Comparison of ENCODE assay signal across 9 cellular contexts in the genomic region with DNA sequence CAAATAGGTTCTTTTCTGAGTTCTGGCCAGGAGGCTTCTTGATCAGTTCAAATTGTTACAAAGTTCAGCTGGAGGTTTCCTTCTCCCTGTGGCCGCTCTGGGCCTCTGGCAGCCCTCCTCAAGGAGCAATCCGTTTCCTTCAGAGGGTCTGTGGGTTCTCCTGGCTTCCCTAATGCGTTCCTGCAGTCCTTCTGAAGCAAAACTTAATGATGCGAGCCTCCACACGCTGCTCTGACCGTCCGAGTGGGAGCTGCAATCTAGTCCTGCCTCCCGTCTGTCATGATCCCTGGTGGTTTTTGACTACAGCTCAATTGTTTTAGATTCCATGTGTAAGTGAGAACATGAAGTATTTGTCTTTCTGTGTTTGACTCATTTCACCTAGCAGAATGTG. TPM values are rescaled to one million over a fixed set of nuclear protein-coding genes. Genes with fewer than 3 reads are reported as not detected.
DNase-seq lines count a peak whose midpoint lies in the region; ATAC-seq, FAIRE-seq and TF ChIP-seq lines count a peak whose summit lies in the region.
"Had no signal": no experiment of that assay in that cellular context is flagged by ENCODE, and none has a peak within 500 bp of the region (broad histone marks: within the 10 kb centered on the region; RNA-seq: fewer than 3 reads in every experiment).

No MANE protein-coding gene starts in this region.

- H3K36me3 Mint-ChIP-seq in activated naive CD8-positive, alpha-beta T cell treated with anti-CD3 and anti-CD28 coated beads, Interleukin-2, amount 10 ng/mL, durations not matched to agents 7 days and 5 days, result no peaks in the 10 kb centered on the region
- H3K36me3 Mint-ChIP-seq in mesothelial cell of epicardium, result peaks cover 2% of the 10 kb centered on the region

- H3K4me3 Mint-ChIP-seq in activated naive CD8-positive, alpha-beta T cell treated with anti-CD3 and anti-CD28 coated beads, Interleukin-2, amount 10 ng/mL, durations not matched to agents 7 days and 5 days, result peak overlapping the region; percentile 84
- H3K4me3 Mint-ChIP-seq in mesothelial cell of epicardium, result peak overlapping the region; percentile 70

- H3K4me1 ChIP-seq in A549 (no peaks in the 10 kb centered on the region), HCT116 (ENCODE audit: control insufficient read depth in 1 of 2, insufficient read depth in 2 of 2, low read length in 2 of 2) (peaks cover 6 to 9% of the 10 kb centered on the region in 2 experiments), transverse colon (peaks cover 0 to 12% (median 2%) of the 10 kb centered on the region in 4 donors)

- WGBS in A549 (ENCODE audit: missing lambda C conversion rate), result 89% methylated on average over 8 of the region's 8 CpGs
- WGBS in transverse colon (ENCODE audit: low coverage in 1 of 2), 2 donors, result 89% methylated on average over 8 of the region's 8 CpGs; no CpG with 5 or more reads in 1 of the 2 donors

- intact Hi-C loops in HCT116 (cut with micrococcal nuclease) (loop anchor here (2.0 kb wide), 1 partner anchor 59 kb away; the partner anchor contains the start of gene SOX12), transverse colon (cut with DNase I; ENCODE audit: low total_unique reads) (no loop called here)

- no peaks in the 10 kb centered on the region for H3K79me2 ChIP-seq in HCT116 (ENCODE audit: insufficient read depth, low read length)

- POLR2A ChIA-PET in A549 (lab: Yijun Ruan, JAX), result interaction anchor here (1.2 kb wide), 1 partner anchor 58 kb away, joined by 3 read pairs; no protein-coding TSS in a partner anchor
- POLR2A ChIA-PET in HCT116 (lab: Charles Lee), result interaction anchor here (1.4 kb wide), 1 partner anchor 58 kb away, joined by 3 read pairs; no protein-coding TSS in a partner anchor
- POLR2A ChIA-PET in activated naive CD8-positive, alpha-beta T cell treated with anti-CD3 and anti-CD28 coated beads, Interleukin-2, amount 10 ng/mL, durations not matched to agents 7 days and 5 days (lab: Charles Lee), result interaction anchor here (0.6 kb wide), 1 partner anchor 22 kb away, joined by 3 read pairs; no protein-coding TSS in a partner anchor

- TF ChIP-seq POLR2A in A549 (IDR thresholded peaks at IDR 0.05; ENCODE audit: low read length), result no peak
- TF ChIP-seq POLR2A in HCT116 (IDR thresholded peaks at IDR 0.05; ENCODE audit: borderline replicate concordance, extremely low read depth, insufficient read depth, insufficient read length), result no peak
- TF ChIP-seq POLR2A in transverse colon (IDR thresholded peaks at IDR 0.05), result no peak

- DNase-seq in A549 (ENCODE audit: low read depth in 1 of 2, low spot score in 1 of 2) (no peak), HCT116 (ENCODE audit: low read depth, low spot score) (no peak), mesothelial cell of epicardium (ENCODE audit: low spot score in 2 of 2, unreplicated experiment in 2 of 2) (no peak), transverse colon (no peak), HuH-7 (ENCODE audit: low spot score) (no peak)
- DNase-seq in activated naive CD8-positive, alpha-beta T cell treated with anti-CD3 and anti-CD28 coated beads, Interleukin-2, amount 10 ng/mL, durations not matched to agents 7 days and 5 days, result no peak
- no peak for DNase-seq in activated CD4-positive, CD25-positive, alpha-beta regulatory T cell (lab: John Stamatoyannopoulos, UW)

- TF ChIP-seq CTCF in A549 (IDR thresholded peaks at IDR 0.05), result no peak
- no peak for TF ChIP-seq CTCF in HCT116 (IDR thresholded peaks at IDR 0.05 in 2 of 3, conservative IDR thresholded peaks at IDR 0.05 in 1 of 3; ENCODE audit: borderline replicate concordance in 1 of 3, insufficient read depth in 1 of 3, low read depth in 2 of 3, low read length in 2 of 3)
- TF ChIP-seq CTCF in mesothelial cell of epicardium (IDR thresholded peaks at IDR 0.05; ENCODE audit: unreplicated experiment), result no peak
- TF ChIP-seq CTCF in transverse colon (IDR thresholded peaks at IDR 0.05), result no peak

- no peak for ATAC-seq in A549
- ATAC-seq in HCT116, result no peak
- no peak for ATAC-seq in activated naive CD8-positive, alpha-beta T cell treated with anti-CD3 and anti-CD28 coated beads, Interleukin-2, amount 10 ng/mL, durations not matched to agents 7 days and 5 days (ENCODE audit: low read depth)
- ATAC-seq in GM21390 (IDR thresholded peaks at IDR 0.05; ENCODE audit: unreplicated experiment), result no peak

- in situ Hi-C loops in transverse colon (cut with MboI; ENCODE audit: low pct_ligation_motif_present in 1 of 4, low pct_unique_long_range_greater_than_20kb in 1 of 4, low sequenced_read_pairs in 3 of 4), result no loop called here

- peaks cover 3% of the 10 kb centered on the region for H3K27me3 Mint-ChIP-seq in activated naive CD8-positive, alpha-beta T cell treated with anti-CD3 and anti-CD28 coated beads, Interleukin-2, amount 10 ng/mL, durations not matched to agents 7 days and 5 days
- peaks cover 13% of the 10 kb centered on the region for H3K27me3 Mint-ChIP-seq in mesothelial cell of epicardium (ENCODE audit: low read depth)

- no peaks in the 10 kb centered on the region for H3K9me3 Mint-ChIP-seq in activated naive CD8-positive, alpha-beta T cell treated with anti-CD3 and anti-CD28 coated beads, Interleukin-2, amount 10 ng/mL, durations not matched to agents 7 days and 5 days
- no peaks in the 10 kb centered on the region for H3K9me3 Mint-ChIP-seq in mesothelial cell of epicardium

- H3K27ac ChIP-seq in A549, result no peak overlapping the region; a peak in 2 of 6 replicates
- no peak overlapping the region for H3K27ac ChIP-seq in HCT116 (ENCODE audit: low read depth, low read length)
- H3K27ac ChIP-seq in transverse colon, result no peak overlapping the region

- H3K27ac Mint-ChIP-seq in activated naive CD8-positive, alpha-beta T cell treated with anti-CD3 and anti-CD28 coated beads, Interleukin-2, amount 10 ng/mL, durations not matched to agents 7 days and 5 days, result peak overlapping the region; percentile 73
- peak overlapping the region; percentile 5 for H3K27ac Mint-ChIP-seq in mesothelial cell of epicardium

- H3K4me1 Mint-ChIP-seq in activated naive CD8-positive, alpha-beta T cell treated with anti-CD3 and anti-CD28 coated beads, Interleukin-2, amount 10 ng/mL, durations not matched to agents 7 days and 5 days, result peaks cover 10% of the 10 kb centered on the region
- H3K4me1 Mint-ChIP-seq in mesothelial cell of epicardium, result peaks cover 14% of the 10 kb centered on the region

- TF ChIP-seq EP300 in A549 (IDR thresholded peaks at IDR 0.05) (no peak), transverse colon (IDR thresholded peaks at IDR 0.05; ENCODE audit: low read depth) (no peak)

- no peaks in the 10 kb centered on the region for H3K9me2 ChIP-seq in HCT116 (ENCODE audit: insufficient read depth)

- TF ChIP-seq RAD21 in A549 (conservative IDR thresholded peaks at IDR 0.05 in 1 of 2, IDR thresholded peaks at IDR 0.05 in 1 of 2), result no peak
- TF ChIP-seq RAD21 in HCT116 (IDR thresholded peaks at IDR 0.05; ENCODE audit: low read depth), result no peak

- H3K9me3 ChIP-seq in A549 (no peaks in the 10 kb centered on the region), HCT116 (ENCODE audit: control insufficient read depth in 1 of 2, insufficient read depth in 1 of 2, low read depth in 1 of 2, low read length in 2 of 2) (no peaks in the 10 kb centered on the region), transverse colon (no peaks in the 10 kb centered on the region)

- peak; percentile 7 for FAIRE-seq in A549 (lab: Jason Lieb, UNC)

- no peak overlapping the region for H3K9ac ChIP-seq in HCT116 (ENCODE audit: low read length)

- no TSS peak for BruUV-seq in HCT116 (replicated peaks; lab: Mats Ljungman, UMichigan)

- H3K4me2 ChIP-seq in A549 (peak overlapping the region; percentile 86), HCT116 (ENCODE audit: low read length) (peak overlapping the region; percentile 60)

- peak overlapping the region; percentile 83 for H2AFZ ChIP-seq in HCT116 (ENCODE audit: low read depth, low read length, poor library complexity, severe bottlenecking)

- no peaks in the 10 kb centered on the region for H3K27me3 ChIP-seq in HCT116 (ENCODE audit: insufficient read depth, low read length)
- H3K27me3 ChIP-seq in transverse colon, result no peaks in the 10 kb centered on the region

- H4K20me1 ChIP-seq in HCT116 (ENCODE audit: insufficient read depth), result no peaks in the 10 kb centered on the region

- H3K4me3 ChIP-seq in A549 (peak overlapping the region; percentile 41; the same call in 2 of the 3 replicates), HCT116 (replicated peaks in 1 of 2; ENCODE audit: low read depth in 1 of 2, low read length in 2 of 2) (no peak overlapping the region), transverse colon (no peak overlapping the region)

- RAD21 ChIA-PET in HCT116 (lab: Charles Lee; ENCODE audit: low non-redundant PET in 1 of 2, low total read pairs in 2 of 2, uncharacterized antibody in 2 of 2, unreplicated experiment in 2 of 2), result no interaction called here

- CTCF ChIA-PET in A549 (lab: Yijun Ruan, JAX) (interaction anchor here (0.6 to 13.5 kb wide), 31 partner anchors 7 to 588 kb away, joined by 3 to 86 read pairs (median 5); partner anchors contain the start of genes DEFB129, DEFB132 and SOX12), HCT116 (lab: Charles Lee) (interaction anchor here (0.7 to 1.2 kb wide), 3 partner anchors 9 to 64 kb away, joined by 3 to 5 read pairs (median 3); partner anchors contain the start of gene DEFB132)

- no peaks in the 10 kb centered on the region; a peak in 1 of 4 replicates for H3K36me3 ChIP-seq in HCT116 (ENCODE audit: control insufficient read depth in 1 of 2, insufficient read depth in 2 of 2, low read length in 2 of 2)
- no peaks in the 10 kb centered on the region for H3K36me3 ChIP-seq in transverse colon

RNA-seq across cellular contexts. Expression of gene DEFB132, which starts 8.7 kb away (rescaled TPM):
- not detected in 2 replicates for polyA plus RNA-seq in A549 (2011; rRNA removed)
- polyA plus RNA-seq in A549 (2012; cell fraction: cytosol; rRNA removed), result not detected in 2 replicates
- not detected in 2 replicates for polyA plus RNA-seq in A549 (2012; cell fraction: nucleus; rRNA removed)
- polyA plus RNA-seq in A549 (2017; fragmentation: RNase III; extraction: RNeasy Plus Mini Kit Qiagen cat#74134 plus additional on column Dnase treatment), result not detected in 3 replicates
- polyA minus RNA-seq in A549 (2011; rRNA and poly(A)+ RNA removed), result not detected in 2 replicates
- not detected for total RNA-seq in HCT116 (2021; ENCODE audit: unreplicated experiment)
- not detected in 2 replicates for polyA plus RNA-seq in HCT116 (2012)
- not detected for total RNA-seq in activated naive CD8-positive, alpha-beta T cell treated with anti-CD3 and anti-CD28 coated beads, Interleukin-2, amount 10 ng/mL, durations not matched to agents 7 days and 5 days
- not detected in 3 replicates for total RNA-seq in mesothelial cell of epicardium
- total RNA-seq in transverse colon, result not detected
- total RNA-seq: T-helper 1 cell treated with Interleukin-12 subunit alpha and Interleukin-12 subunit beta and Interleukin-4 antibody, amounts not matched to agents 30 ng/mL and 1 ng/mL, for 36 hours had no signal

RNA-seq across cellular contexts. Expression of gene C20orf96, which starts 24.3 kb away (rescaled TPM):
- polyA plus RNA-seq in A549 (2011; rRNA removed) (23.2 and 23.9 TPM in 2 replicates), A549 (2017; fragmentation: RNase III; extraction: RNeasy Plus Mini Kit Qiagen cat#74134 plus additional on column Dnase treatment) (16.5 to 20.9 TPM (median 20.5 TPM) in 3 replicates)
- polyA plus RNA-seq in A549 (2012; cell fraction: cytosol; rRNA removed), result 15.2 and 16.1 TPM in 2 replicates
- 19.9 and 20.0 TPM in 2 replicates for polyA plus RNA-seq in A549 (2012; cell fraction: nucleus; rRNA removed)
- polyA minus RNA-seq in A549 (2011; rRNA and poly(A)+ RNA removed), result 13.3 and 14.9 TPM in 2 replicates
- total RNA-seq in HCT116 (2021; ENCODE audit: unreplicated experiment) (22.1 TPM), mesothelial cell of epicardium (52.3 to 58.1 TPM (median 52.8 TPM) in 3 replicates), transverse colon (10 to 100 TPM in 1 of 4 donors, 1 to 10 TPM in 3; 3.0 to 97.3 (median 3.7) TPM)
- 16.9 and 18.7 TPM in 2 replicates for polyA plus RNA-seq in HCT116 (2012)
- 10 to 100 TPM in 1 of 2 experiments, 1 to 10 TPM in 1; 9.6 to 11.7 TPM for total RNA-seq in activated naive CD8-positive, alpha-beta T cell treated with anti-CD3 and anti-CD28 coated beads, Interleukin-2, amount 10 ng/mL, durations not matched to agents 7 days and 5 days

RNA-seq across cellular contexts. Expression of gene ZCCHC3, which starts 31.2 kb away (rescaled TPM):
- polyA plus RNA-seq in A549 (2011; rRNA removed) (17.4 and 19.8 TPM in 2 replicates), A549 (2017; fragmentation: RNase III; extraction: RNeasy Plus Mini Kit Qiagen cat#74134 plus additional on column Dnase treatment) (16.3 to 17.7 TPM (median 17.3 TPM) in 3 replicates)
- 15.1 and 18.7 TPM in 2 replicates for polyA plus RNA-seq in A549 (2012; cell fraction: cytosol; rRNA removed)
- polyA plus RNA-seq in A549 (2012; cell fraction: nucleus; rRNA removed), result 14.0 and 15.4 TPM in 2 replicates
- 15.2 and 16.3 TPM in 2 replicates for polyA minus RNA-seq in A549 (2011; rRNA and poly(A)+ RNA removed)
- total RNA-seq in HCT116 (2021; ENCODE audit: unreplicated experiment) (19.3 TPM), mesothelial cell of epicardium (40.2 to 40.8 TPM (median 40.5 TPM) in 3 replicates), transverse colon (10 to 100 TPM in 2 of 4 donors, 1 to 10 TPM in 2; 6.6 to 16.0 (median 10.1) TPM)
- polyA plus RNA-seq in HCT116 (2012), result 12.2 and 13.8 TPM in 2 replicates
- 10 to 100 TPM; 30.0 to 30.6 TPM for total RNA-seq in activated naive CD8-positive, alpha-beta T cell treated with anti-CD3 and anti-CD28 coated beads, Interleukin-2, amount 10 ng/mL, durations not matched to agents 7 days and 5 days

RNA-seq across cellular contexts. Expression of gene DEFB129, which starts 39.1 kb away (rescaled TPM):
- polyA plus RNA-seq in A549 (2011; rRNA removed) (not detected in 2 replicates), A549 (2017; fragmentation: RNase III; extraction: RNeasy Plus Mini Kit Qiagen cat#74134 plus additional on column Dnase treatment) (not detected in 3 replicates)
- polyA plus RNA-seq in A549 (2012; cell fraction: cytosol; rRNA removed), result not detected in 2 replicates
- not detected in 2 replicates for polyA plus RNA-seq in A549 (2012; cell fraction: nucleus; rRNA removed)
- polyA minus RNA-seq in A549 (2011; rRNA and poly(A)+ RNA removed), result not detected in 2 replicates
- total RNA-seq in HCT116 (2021; ENCODE audit: unreplicated experiment) (not detected), mesothelial cell of epicardium (not detected in 3 replicates), transverse colon (not detected)
- not detected in 2 replicates for polyA plus RNA-seq in HCT116 (2012)
- not detected for total RNA-seq in activated naive CD8-positive, alpha-beta T cell treated with anti-CD3 and anti-CD28 coated beads, Interleukin-2, amount 10 ng/mL, durations not matched to agents 7 days and 5 days
- total RNA-seq: T-helper 1 cell treated with Interleukin-12 subunit alpha and Interleukin-12 subunit beta and Interleukin-4 antibody, amounts not matched to agents 30 ng/mL and 1 ng/mL, for 36 hours had no signal

RNA-seq across cellular contexts. Expression of gene SOX12, which starts 59.1 kb away (rescaled TPM):
- polyA plus RNA-seq in A549 (2011; rRNA removed) (7.0 and 7.5 TPM in 2 replicates), A549 (2017; fragmentation: RNase III; extraction: RNeasy Plus Mini Kit Qiagen cat#74134 plus additional on column Dnase treatment) (24.6 to 32.8 TPM (median 29.2 TPM) in 3 replicates)
- polyA plus RNA-seq in A549 (2012; cell fraction: cytosol; rRNA removed), result 16.0 and 19.5 TPM in 2 replicates
- polyA plus RNA-seq in A549 (2012; cell fraction: nucleus; rRNA removed), result 39.6 and 40.2 TPM in 2 replicates
- 6.1 and 6.6 TPM in 2 replicates for polyA minus RNA-seq in A549 (2011; rRNA and poly(A)+ RNA removed)
- total RNA-seq in HCT116 (2021; ENCODE audit: unreplicated experiment) (40.4 TPM), mesothelial cell of epicardium (65.9 to 67.0 TPM (median 66.8 TPM) in 3 replicates), transverse colon (1 to 10 TPM; 2.0 to 5.0 (median 3.5) TPM)
- 21.0 and 24.0 TPM in 2 replicates for polyA plus RNA-seq in HCT116 (2012)
- 10 to 100 TPM; 10.1 to 10.6 TPM for total RNA-seq in activated naive CD8-positive, alpha-beta T cell treated with anti-CD3 and anti-CD28 coated beads, Interleukin-2, amount 10 ng/mL, durations not matched to agents 7 days and 5 days
